In genomic region chr7:51298912-51299311, GRCh38 we compare ENCODE assay signal across 29 cellular contexts. TPM values are rescaled to one million over a fixed set of nuclear protein-coding genes. Genes with fewer than 3 reads are reported as not detected.
"Had no signal": no experiment of that assay in that cellular context is flagged by ENCODE, and none has a peak within 500 bp of the region (broad histone marks: within the 10 kb centered on the region; RNA-seq: fewer than 3 reads in every experiment).

No MANE protein-coding gene starts in this region.

- H3K27ac ChIP-seq: KMS-11, SJCRH30, WERI-Rb-1 had no signal

- H3K36me3 Mint-ChIP-seq: activated naive CD4-positive, alpha-beta T cell treated with anti-CD3 and anti-CD28 coated beads, Interleukin-2, amount 50 U/mL, for 24 hours; brain; IgD-negative memory B cell had no signal

- H3K4me2 ChIP-seq: KMS-11, SK-N-SH had no signal

- H3K27me3 Mint-ChIP-seq: activated CD8-positive, alpha-beta T cell treated with anti-CD3 and anti-CD28 coated beads for 36 hours; activated naive CD4-positive, alpha-beta T cell treated with anti-CD3 and anti-CD28 coated beads, Interleukin-2, amount 50 U/mL, for 24 hours; activated naive CD8-positive, alpha-beta T cell treated with anti-CD3 and anti-CD28 coated beads, Interleukin-2, amount 50 U/mL, for 24 hours had no signal

- H3K4me3 Mint-ChIP-seq: activated CD8-positive, alpha-beta T cell treated with anti-CD3 and anti-CD28 coated beads for 36 hours; activated naive CD4-positive, alpha-beta T cell treated with anti-CD3 and anti-CD28 coated beads, Interleukin-2, amount 50 U/mL, for 24 hours; activated naive CD8-positive, alpha-beta T cell treated with anti-CD3 and anti-CD28 coated beads, Interleukin-2, amount 50 U/mL, for 24 hours; activated T-cell treated with anti-CD3 and anti-CD28 coated beads, Interleukin-2, amount 50 U/mL, for 72 hours; brain; IgD-negative memory B cell had no signal

- H3K27ac Mint-ChIP-seq: activated CD8-positive, alpha-beta T cell treated with anti-CD3 and anti-CD28 coated beads for 36 hours; activated naive CD4-positive, alpha-beta T cell treated with anti-CD3 and anti-CD28 coated beads, Interleukin-2, amount 50 U/mL, for 24 hours; activated naive CD8-positive, alpha-beta T cell treated with anti-CD3 and anti-CD28 coated beads, Interleukin-2, amount 50 U/mL, for 24 hours; activated T-cell treated with anti-CD3 and anti-CD28 coated beads, Interleukin-2, amount 50 U/mL, for 72 hours; IgD-negative memory B cell had no signal

- ATAC-seq: activated CD4-positive, CD25-positive, alpha-beta regulatory T cell treated with anti-CD3 and anti-CD28 coated beads, Interleukin-2, amount 50 U/mL, for 24 hours; activated CD8-positive, alpha-beta T cell treated with anti-CD3 and anti-CD28 coated beads for 36 hours; activated naive CD8-positive, alpha-beta T cell treated with anti-CD3 and anti-CD28 coated beads, Interleukin-2, amount 50 U/mL, for 24 hours; activated T-cell treated with anti-CD3 and anti-CD28 coated beads, Interleukin-2, amount 50 U/mL, for 72 hours had no signal

- FAIRE-seq: astrocyte had no signal

- H3K9me3 Mint-ChIP-seq: activated CD8-positive, alpha-beta T cell treated with anti-CD3 and anti-CD28 coated beads for 36 hours; activated naive CD4-positive, alpha-beta T cell treated with anti-CD3 and anti-CD28 coated beads, Interleukin-2, amount 50 U/mL, for 24 hours; activated naive CD8-positive, alpha-beta T cell treated with anti-CD3 and anti-CD28 coated beads, Interleukin-2, amount 50 U/mL, for 24 hours; activated T-cell treated with anti-CD3 and anti-CD28 coated beads, Interleukin-2, amount 50 U/mL, for 72 hours had no signal

- H3K9ac ChIP-seq: KMS-11, SK-N-SH had no signal

- DNase-seq: activated CD4-positive, alpha-beta T cell treated with anti-CD3 and anti-CD28 coated beads for 4 hours; activated CD8-positive, alpha-beta memory T cell treated with anti-CD3 and anti-CD28 coated beads, Interleukin-2, amount 50 U/mL, for 4 hours; activated CD8-positive, alpha-beta T cell treated with anti-CD3 and anti-CD28 coated beads for 36 hours; activated naive CD4-positive, alpha-beta T cell; activated naive CD8-positive, alpha-beta T cell treated with anti-CD3 and anti-CD28 coated beads, Interleukin-2, amount 50 U/mL, for 24 hours; activated T-cell treated with anti-CD3 and anti-CD28 coated beads, Interleukin-2, amount 50 U/mL, for 72 hours; amniotic stem cell; NCI-H1092; NCI-H1417; NCI-H1694; NCI-H2029; NCI-H2107; NCI-H2171 treated with DMSO at 0.1 percent for 48 hours; NCI-H226; NCI-H526; NCI-H774; SJCRH30; SK-N-SH; T-helper 1 cell; WERI-Rb-1 had no signal

- H3K4me3 ChIP-seq: SJCRH30 had no signal

- H3K9me3 ChIP-seq: SJCRH30, SK-N-SH had no signal

- H3K4me1 ChIP-seq: SJCRH30 had no signal

- H3K4me1 Mint-ChIP-seq: activated naive CD4-positive, alpha-beta T cell treated with anti-CD3 and anti-CD28 coated beads, Interleukin-2, amount 50 U/mL, for 24 hours; activated naive CD8-positive, alpha-beta T cell treated with anti-CD3 and anti-CD28 coated beads, Interleukin-2, amount 50 U/mL, for 24 hours; IgD-negative memory B cell had no signal

- H3K36me3 ChIP-seq: SJCRH30 had no signal

- H3K27me3 ChIP-seq: SJCRH30 had no signal

RNA-seq across cellular contexts. Expression of gene COBL, which starts 17.7 kb away (rescaled TPM):
- total RNA-seq: activated CD8-positive, alpha-beta T cell treated with anti-CD3 and anti-CD28 coated beads for 36 hours; activated T-cell treated with anti-CD3 and anti-CD28 coated beads, Interleukin-2, amount 50 U/mL, for 72 hours; OCI-LY7; RPMI7951; T-helper 2 cell treated with Interferon-gamma antibody and Interleukin-4, amounts not matched to agents 100 ng/mL and 5 ng/mL, for 36 hours had no signal
- polyA plus RNA-seq: IgD-negative memory B cell had no signal
